Comparison of ENCODE assay signal across 8 cellular contexts in the genomic region with DNA sequence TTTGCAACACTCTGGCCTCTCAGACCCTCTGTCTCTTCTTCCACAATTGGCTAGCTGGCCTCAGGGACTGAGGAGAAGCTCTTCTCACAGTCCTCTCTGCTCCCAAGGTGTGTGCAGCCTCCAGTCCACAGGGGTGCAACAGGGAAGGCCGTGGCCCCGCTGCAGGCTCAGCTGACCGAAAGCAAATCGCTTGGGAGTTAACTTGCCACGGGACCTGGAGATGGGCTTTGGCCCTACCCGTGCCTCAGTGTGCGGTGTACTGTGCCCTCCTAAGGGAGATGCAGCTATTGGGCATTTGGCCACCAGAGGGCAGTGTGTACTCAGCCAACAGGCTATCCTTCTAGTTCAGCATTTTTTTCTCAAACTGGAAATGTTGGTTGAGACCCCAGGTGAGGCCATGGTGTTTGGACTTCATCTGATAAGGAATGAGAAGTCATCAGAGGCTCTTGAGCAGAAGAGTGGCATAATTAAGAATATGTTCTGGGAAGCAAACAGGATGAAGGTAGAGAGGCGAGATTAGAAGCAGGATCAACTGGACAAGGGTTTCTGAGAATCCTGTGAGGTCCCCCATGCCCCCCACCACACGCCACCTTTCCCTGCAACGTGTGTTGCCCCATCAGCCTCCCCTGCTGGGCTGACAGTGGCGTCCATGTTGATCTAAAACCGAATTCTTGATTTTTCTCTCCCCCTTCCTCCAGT. TPM values are rescaled to one million over a fixed set of nuclear protein-coding genes. Genes with fewer than 3 reads are reported as not detected.
DNase-seq lines count a peak whose midpoint lies in the region; ATAC-seq and TF ChIP-seq lines count a peak whose summit lies in the region.

No MANE protein-coding gene starts in this region.

- H3K36me3 Mint-ChIP-seq in CD4-positive, alpha-beta T cell (ENCODE audit: low read depth) = no peaks in the 10 kb centered on the region
- no peaks in the 10 kb centered on the region for H3K36me3 Mint-ChIP-seq in activated CD4-positive, alpha-beta T cell treated with anti-CD3 and anti-CD28 coated beads, Interleukin-2, amount 10 ng/mL, durations not matched to agents 24 days and 14 days (ENCODE audit: low read depth)

- H2AFZ ChIP-seq in HCT116 (ENCODE audit: low read depth, low read length, poor library complexity, severe bottlenecking) = no peak overlapping the region

- H3K4me3 ChIP-seq in HCT116 (replicated peaks in 1 of 2; ENCODE audit: low read depth in 1 of 2, low read length in 2 of 2) (no peak overlapping the region), right lobe of liver (no peak overlapping the region)

- H3K4me3 Mint-ChIP-seq in CD4-positive, alpha-beta T cell = no peak overlapping the region
- no peak overlapping the region for H3K4me3 Mint-ChIP-seq in activated CD4-positive, alpha-beta T cell treated with anti-CD3 and anti-CD28 coated beads, Interleukin-2, amount 10 ng/mL, durations not matched to agents 24 days and 14 days

- BruUV-seq in HCT116 (replicated peaks; lab: Mats Ljungman, UMichigan) = no TSS peak

- H3K9ac ChIP-seq in HCT116 (ENCODE audit: low read length) = no peak overlapping the region

- peak; percentile 89 for TF ChIP-seq CTCF in CD4-positive, alpha-beta T cell (IDR thresholded peaks at IDR 0.05)
- peak; percentile 86 to 96 (median 89) for TF ChIP-seq CTCF in HCT116 (IDR thresholded peaks at IDR 0.05 in 2 of 3, conservative IDR thresholded peaks at IDR 0.05 in 1 of 3; ENCODE audit: borderline replicate concordance in 1 of 3, insufficient read depth in 1 of 3, low read depth in 2 of 3, low read length in 2 of 3)
- peak; percentile 88 to 96 (median 94) for TF ChIP-seq CTCF in right lobe of liver (IDR thresholded peaks at IDR 0.05)

- H3K4me1 Mint-ChIP-seq in CD4-positive, alpha-beta T cell (ENCODE audit: low read depth) = no peaks in the 10 kb centered on the region
- H3K4me1 Mint-ChIP-seq in activated CD4-positive, alpha-beta T cell treated with anti-CD3 and anti-CD28 coated beads, Interleukin-2, amount 10 ng/mL, durations not matched to agents 24 days and 14 days = no peaks in the 10 kb centered on the region

- RAD21 ChIA-PET in HCT116 (lab: Charles Lee; ENCODE audit: low non-redundant PET in 1 of 2, low total read pairs in 2 of 2, uncharacterized antibody in 2 of 2, unreplicated experiment in 2 of 2) = interaction anchor here (0.5 to 1.6 kb wide), 8 partner anchors 20 to 821 kb away, joined by 3 to 13 read pairs (median 3); a partner anchor contains a TSS

- peak; percentile 99 for TF ChIP-seq RAD21 in HCT116 (IDR thresholded peaks at IDR 0.05; ENCODE audit: low read depth)

- H3K36me3 ChIP-seq in HCT116 (ENCODE audit: control insufficient read depth in 1 of 2, insufficient read depth in 2 of 2, low read length in 2 of 2) = no peaks in the 10 kb centered on the region
- peaks cover 0 to 7% (median 0%) of the 10 kb centered on the region in 4 donors for H3K36me3 ChIP-seq in right lobe of liver

- POLR2A ChIA-PET in CD4-positive, alpha-beta T cell (lab: Charles Lee) = interaction anchor here (1.0 to 1.9 kb wide), 3 partner anchors 131 to 187 kb away, joined by 4 to 14 read pairs (median 6); a partner anchor contains a TSS
- POLR2A ChIA-PET in HCT116 (lab: Charles Lee) = interaction anchor here (0.9 kb wide), 2 partner anchors 131 to 141 kb away, joined by 3 to 4 read pairs; a partner anchor contains a TSS

- WGBS in right lobe of liver (ENCODE audit: insufficient coverage, low coverage, low lambda C conversion rate, missing lambda C conversion rate) = 15% methylated on average over 5 of the region's 12 CpGs

- H3K9me3 ChIP-seq in CD4-positive, alpha-beta T cell (ENCODE audit: control insufficient read depth, low read length) = no peaks in the 10 kb centered on the region
- H3K9me3 ChIP-seq in HCT116 (ENCODE audit: control insufficient read depth in 1 of 2, insufficient read depth in 1 of 2, low read depth in 1 of 2, low read length in 2 of 2) = no peaks in the 10 kb centered on the region
- no peaks in the 10 kb centered on the region for H3K9me3 ChIP-seq in right lobe of liver

- H3K79me2 ChIP-seq in HCT116 (ENCODE audit: insufficient read depth, low read length) = no peaks in the 10 kb centered on the region

- CTCF ChIA-PET in CD4-positive, alpha-beta T cell (lab: Charles Lee) = interaction anchor here (0.5 to 2.7 kb wide), 9 partner anchors 9 to 708 kb away, joined by 3 to 58 read pairs (median 4); a partner anchor contains a TSS
- CTCF ChIA-PET in HCT116 (lab: Charles Lee) = interaction anchor here (0.6 to 3.6 kb wide), 21 partner anchors 9 to 707 kb away, joined by 3 to 51 read pairs (median 4); a partner anchor contains a TSS

- intact Hi-C loops in CD4-positive, alpha-beta T cell (cut with DNase I, micrococcal nuclease) = loop anchor here (1.0 to 10.0 kb wide), 6 partner anchors 131 to 708 kb away; a partner anchor contains a TSS
- intact Hi-C loops in HCT116 (cut with micrococcal nuclease) (loop anchor here (1.0 to 10.0 kb wide), 4 partner anchors 156 to 808 kb away; a partner anchor contains a TSS), right lobe of liver (cut with DNase I) (loop anchor here in 1 of 2 donors (10.0 kb wide), 1 partner anchor 178 kb away; no protein-coding TSS in a partner anchor)
- intact Hi-C loops in activated CD4-positive, alpha-beta T cell treated with anti-CD3 and anti-CD28 coated beads, Interleukin-2, amount 10 ng/mL, durations not matched to agents 24 days and 14 days (cut with micrococcal nuclease) = loop anchor here (1.0 to 5.0 kb wide), 3 partner anchors 131 to 420 kb away; a partner anchor contains a TSS

- H3K9me3 Mint-ChIP-seq in CD4-positive, alpha-beta T cell = no peaks in the 10 kb centered on the region
- no peaks in the 10 kb centered on the region for H3K9me3 Mint-ChIP-seq in activated CD4-positive, alpha-beta T cell treated with anti-CD3 and anti-CD28 coated beads, Interleukin-2, amount 10 ng/mL, durations not matched to agents 24 days and 14 days

- H3K27ac ChIP-seq in CD4-positive, alpha-beta T cell (ENCODE audit: low read depth, low read length) = no peak overlapping the region
- no peak overlapping the region for H3K27ac ChIP-seq in HCT116 (ENCODE audit: low read depth, low read length)
- no peak overlapping the region for H3K27ac ChIP-seq in right lobe of liver

- DNase-seq in CD4-positive, alpha-beta T cell = peak; percentile 73 to 90 (median 82)
- DNase-seq in HCT116 (ENCODE audit: low read depth, low spot score) = peak; percentile 66
- peak; percentile 99 for DNase-seq in NCI-H510A treated with DMSO at 0.1 percent for 48 hours (lab: John Stamatoyannopoulos, UW)
- DNase-seq in activated CD4-positive, alpha-beta T cell treated with anti-CD3 and anti-CD28 coated beads, Interleukin-2, amount 10 ng/mL, durations not matched to agents 24 days and 14 days = peak; percentile 94
- DNase-seq in dedifferentiated amniotic fluid mesenchymal stem cell (ENCODE audit: extremely low spot score) = peak; percentile 74
- DNase-seq in right lobe of liver = peak; percentile 72 to 78 (median 77)
- DNase-seq in stimulated activated CD4-positive, alpha-beta T cell treated with anti-CD3 and anti-CD28 coated beads, TNF-alpha, amount 100 ng/mL, for 48 hours (ENCODE audit: low read depth in 3 of 3) = peak; percentile 57 to 82 (median 76)

- H4K20me1 ChIP-seq in HCT116 (ENCODE audit: insufficient read depth) = no peaks in the 10 kb centered on the region

- H3K27me3 Mint-ChIP-seq in CD4-positive, alpha-beta T cell = no peaks in the 10 kb centered on the region
- H3K27me3 Mint-ChIP-seq in activated CD4-positive, alpha-beta T cell treated with anti-CD3 and anti-CD28 coated beads, Interleukin-2, amount 10 ng/mL, durations not matched to agents 24 days and 14 days = peaks cover 3% of the 10 kb centered on the region

- H3K27me3 ChIP-seq in CD4-positive, alpha-beta T cell (ENCODE audit: control insufficient read depth, insufficient read depth, low read length) = no peaks in the 10 kb centered on the region
- H3K27me3 ChIP-seq in HCT116 (ENCODE audit: insufficient read depth, low read length) (no peaks in the 10 kb centered on the region), right lobe of liver (no peaks in the 10 kb centered on the region)

- H3K27ac Mint-ChIP-seq in CD4-positive, alpha-beta T cell = no peak overlapping the region
- no peak overlapping the region for H3K27ac Mint-ChIP-seq in activated CD4-positive, alpha-beta T cell treated with anti-CD3 and anti-CD28 coated beads, Interleukin-2, amount 10 ng/mL, durations not matched to agents 24 days and 14 days

- H3K4me1 ChIP-seq in HCT116 (ENCODE audit: control insufficient read depth in 1 of 2, insufficient read depth in 2 of 2, low read length in 2 of 2) (peaks cover 0 to 21% of the 10 kb centered on the region in 2 experiments; a peak in 2 of 4 replicates), right lobe of liver (peaks cover 0 to under 1% (median 0%) of the 10 kb centered on the region in 4 donors)

- H3K9me2 ChIP-seq in HCT116 (ENCODE audit: insufficient read depth) = no peaks in the 10 kb centered on the region

- ATAC-seq in CD4-positive, alpha-beta T cell (ENCODE audit: poor library complexity) = peak; percentile 89
- peak; percentile 97 for ATAC-seq in HCT116
- ATAC-seq in right lobe of liver = peak; percentile 79 to 88 (median 84)
- no peak for ATAC-seq in GM21825 (IDR thresholded peaks at IDR 0.05; ENCODE audit: unreplicated experiment)

- TF ChIP-seq POLR2A in HCT116 (IDR thresholded peaks at IDR 0.05; ENCODE audit: borderline replicate concordance, extremely low read depth, insufficient read depth, insufficient read length) (no peak), right lobe of liver (IDR thresholded peaks at IDR 0.05) (no peak)

- peak overlapping the region; percentile 48 for H3K4me2 ChIP-seq in HCT116 (ENCODE audit: low read length)

RNA-seq across cellular contexts. Expression of a gene that starts 42.5 kb away (rescaled TPM):
- total RNA-seq in CD4-positive, alpha-beta T cell = not detected
- total RNA-seq in HCT116 (2021; ENCODE audit: unreplicated experiment) = 13.9 TPM
- polyA plus RNA-seq in HCT116 (2012) = 22.3 and 32.5 TPM in 2 replicates
- total RNA-seq in activated CD4-positive, alpha-beta T cell treated with anti-CD3 and anti-CD28 coated beads, Interleukin-2, amount 10 ng/mL, durations not matched to agents 24 days and 14 days = not detected in 2 replicates
- total RNA-seq in right lobe of liver = under 1 TPM in 2 of 6 experiments, not detected in 4; 0.21 to 0.27 TPM

RNA-seq across cellular contexts. Expression of a gene that starts 55.2 kb away (rescaled TPM):
- not detected for total RNA-seq in CD4-positive, alpha-beta T cell
- total RNA-seq in HCT116 (2021; ENCODE audit: unreplicated experiment) = 0.49 TPM
- 0.34 and 0.41 TPM in 2 replicates for polyA plus RNA-seq in HCT116 (2012)
- total RNA-seq in activated CD4-positive, alpha-beta T cell treated with anti-CD3 and anti-CD28 coated beads, Interleukin-2, amount 10 ng/mL, durations not matched to agents 24 days and 14 days = 0.40 TPM in 1 of 2 replicates, not detected in the other
- not detected for total RNA-seq in right lobe of liver

RNA-seq across cellular contexts. Expression of a gene that starts 55.2 kb away (rescaled TPM):
- 10 to 100 TPM; 14.8 to 15.1 TPM for total RNA-seq in CD4-positive, alpha-beta T cell
- total RNA-seq in HCT116 (2021; ENCODE audit: unreplicated experiment) (109 TPM), right lobe of liver (100 to 1,000 TPM in 1 of 6 experiments, 10 to 100 TPM in 5; 45.7 to 108 (median 61.4) TPM)
- 82.5 and 104 TPM in 2 replicates for polyA plus RNA-seq in HCT116 (2012)
- 134 and 135 TPM in 2 replicates for total RNA-seq in activated CD4-positive, alpha-beta T cell treated with anti-CD3 and anti-CD28 coated beads, Interleukin-2, amount 10 ng/mL, durations not matched to agents 24 days and 14 days

RNA-seq across cellular contexts. Expression of a gene that starts 58.1 kb away (rescaled TPM):
- not detected for total RNA-seq in CD4-positive, alpha-beta T cell
- total RNA-seq in HCT116 (2021; ENCODE audit: unreplicated experiment) (7.6 TPM), right lobe of liver (1 to 10 TPM in 4 of 6 experiments, under 1 TPM in 2; 0.58 to 2.7 (median 1.7) TPM)
- polyA plus RNA-seq in HCT116 (2012) = 10.1 and 10.9 TPM in 2 replicates
- total RNA-seq in activated CD4-positive, alpha-beta T cell treated with anti-CD3 and anti-CD28 coated beads, Interleukin-2, amount 10 ng/mL, durations not matched to agents 24 days and 14 days = not detected in 2 replicates

Comparison
In these comparisons a context has a peak if more than half of its experiments do, and no peak if none do; other contexts are left out.
1. RNA of a gene that starts 42.5 kb away (total RNA-seq): 13.9 TPM in HCT116 (single experiment); 0.21 to 0.27 TPM in right lobe of liver, not detected in CD4-positive, alpha-beta T cell and not detected in activated CD4-positive, alpha-beta T cell treated with anti-CD3 and anti-CD28 coated beads, Interleukin-2, amount 10 ng/mL, durations not matched to agents 24 days and 14 days; every median in the first group is over 10 times any median in the second.
2. Peak in every context shown above with its lines, with median percentiles within 50 percentile points of each other: DNase-seq and CTCF ChIP-seq.